ENCODE assay signal across 12 cellular contexts in the genomic region with DNA sequence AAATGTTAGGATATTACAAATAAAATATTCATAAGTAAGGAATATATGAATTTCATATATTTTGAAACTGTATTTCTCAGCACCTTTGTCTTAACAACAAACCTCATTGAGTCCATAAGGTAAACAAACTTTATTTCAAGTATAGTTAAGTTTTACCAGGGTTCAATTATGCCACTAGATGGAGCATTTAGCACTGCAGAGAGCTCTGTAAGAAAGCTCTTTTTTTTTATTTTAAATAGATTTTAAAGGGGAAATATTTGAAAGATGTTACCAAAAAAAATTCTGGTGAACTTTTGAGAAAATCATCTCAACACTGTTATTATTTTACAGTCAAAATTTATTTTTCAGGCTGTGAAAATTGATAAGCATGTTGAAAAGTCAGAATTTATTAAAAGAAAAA.
A peak's percentile ranks its signal among the peaks of the same experiment; 100 is the strongest.
DNase-seq lines count a peak whose midpoint lies in the region; TF ChIP-seq lines count a peak whose summit lies in the region.
"Had no signal": no experiment of that assay in that cellular context is flagged by ENCODE, and none has a peak within 500 bp of the region (broad histone marks: within the 10 kb centered on the region; RNA-seq: fewer than 3 reads in every experiment).

No MANE protein-coding gene starts in this region.

- H3K36me3 ChIP-seq in OCI-LY3 (replicated peaks; ENCODE audit: low read depth, low read length), result no peaks in the 10 kb centered on the region
- no peaks in the 10 kb centered on the region for H3K36me3 ChIP-seq in fibroblast of lung (ENCODE audit: control insufficient read depth, insufficient read depth, low read length)
- no peaks in the 10 kb centered on the region for H3K36me3 ChIP-seq in smooth muscle cell (ENCODE audit: low read depth)
- H3K36me3 ChIP-seq: BLaER1, pancreas had no signal

- no peak overlapping the region for H3K4me2 ChIP-seq in OCI-LY3 (ENCODE audit: low read length)
- no peak overlapping the region for H3K4me2 ChIP-seq in fibroblast of lung (ENCODE audit: extremely low read depth, insufficient read depth, low read length)
- H3K4me2 ChIP-seq in smooth muscle cell, result no peak overlapping the region
- H3K4me2 ChIP-seq: BLaER1 had no signal

- no peak overlapping the region for H2AFZ ChIP-seq in OCI-LY3 (ENCODE audit: low read depth, low read length)
- no peak overlapping the region for H2AFZ ChIP-seq in fibroblast of lung (ENCODE audit: low read length)
- H2AFZ ChIP-seq in smooth muscle cell (ENCODE audit: low read depth), result no peak overlapping the region

- H3K27ac ChIP-seq in OCI-LY3 (ENCODE audit: low read length) (no peak overlapping the region), fibroblast of lung (ENCODE audit: insufficient read depth, low read length) (no peak overlapping the region), smooth muscle cell (ENCODE audit: low read depth) (no peak overlapping the region)
- H3K27ac ChIP-seq: BLaER1, pancreas had no signal

- H3K4me1 ChIP-seq in OCI-LY3 (ENCODE audit: low read length), result no peaks in the 10 kb centered on the region
- H3K4me1 ChIP-seq in fibroblast of lung (ENCODE audit: control insufficient read depth, extremely low read depth, insufficient read depth, low read length), result no peaks in the 10 kb centered on the region
- peaks cover 5% of the 10 kb centered on the region for H3K4me1 ChIP-seq in smooth muscle cell (ENCODE audit: low read depth)
- H3K4me1 ChIP-seq: BLaER1, pancreas had no signal

- no peaks in the 10 kb centered on the region for H3K27me3 ChIP-seq in OCI-LY3 (ENCODE audit: low read depth, low read length)
- H3K27me3 ChIP-seq in fibroblast of lung (ENCODE audit: control insufficient read depth, insufficient read depth, low read length), result no peaks in the 10 kb centered on the region
- H3K27me3 ChIP-seq in smooth muscle cell (ENCODE audit: low read depth), result no peaks in the 10 kb centered on the region
- H3K27me3 ChIP-seq: BLaER1, pancreas had no signal

- DNase-seq in SIG-M5 treated with dmso at 0.1 percent for 504 hours (lab: John Stamatoyannopoulos, UW; ENCODE audit: unreplicated experiment), result peak; percentile 15
- DNase-seq in SIG-M5 (lab: John Stamatoyannopoulos, UW), result no peak
- DNase-seq in fibroblast of lung (ENCODE audit: low read depth in 2 of 2), result peak; percentile 14 to 80
- no peak for DNase-seq in smooth muscle cell (lab: John Stamatoyannopoulos, UW; ENCODE audit: unreplicated experiment)
- DNase-seq in SKM-1 treated with dmso at 0.1 percent for 144 hours (lab: John Stamatoyannopoulos, UW; ENCODE audit: unreplicated experiment), result no peak
- DNase-seq in anterior cingulate cortex (lab: John Stamatoyannopoulos, UW), result no peak
- DNase-seq in NCI-H2196 (lab: John Stamatoyannopoulos, UW; ENCODE audit: unreplicated experiment), result no peak
- DNase-seq: activated CD4-positive, alpha-beta T cell treated with anti-CD3 and anti-CD28 coated beads, Interleukin-2, amount 50 U/mL, for 48 hours; NCI-H2107; pancreas had no signal

- peak; percentile 64 for TF ChIP-seq CTCF in OCI-LY3 (IDR thresholded peaks at IDR 0.05; ENCODE audit: low read depth, low read length)
- peak in 1 of 2 donors; percentile 69 for TF ChIP-seq CTCF in fibroblast of lung (conservative IDR thresholded peaks at IDR 0.05 in 1 of 2, IDR thresholded peaks at IDR 0.05 in 1 of 2; ENCODE audit: low read depth in 1 of 2, low read length in 2 of 2)
- TF ChIP-seq CTCF in smooth muscle cell (IDR thresholded peaks at IDR 0.05; ENCODE audit: borderline replicate concordance, insufficient read depth, poor library complexity, severe bottlenecking), result peak; percentile 68

- no peaks in the 10 kb centered on the region for H3K9me3 ChIP-seq in OCI-LY3 (ENCODE audit: insufficient read depth, low read length)
- no peaks in the 10 kb centered on the region for H3K9me3 ChIP-seq in fibroblast of lung (ENCODE audit: control insufficient read depth, insufficient read depth, low read depth, low read length)
- no peaks in the 10 kb centered on the region for H3K9me3 ChIP-seq in smooth muscle cell (replicated peaks; ENCODE audit: low read depth)
- H3K9me3 ChIP-seq: BLaER1, pancreas had no signal

- H3K4me3 ChIP-seq in OCI-LY3 (ENCODE audit: low read length) (no peak overlapping the region), fibroblast of lung (replicated peaks in 1 of 4; ENCODE audit: control extremely low read depth in 1 of 4, insufficient read depth in 1 of 4, low read depth in 3 of 4, low read length in 4 of 4) (no peak overlapping the region), smooth muscle cell (no peak overlapping the region)
- H3K4me3 ChIP-seq: BLaER1, pancreas had no signal

- H4K20me1 ChIP-seq in OCI-LY3 (ENCODE audit: insufficient read depth, low read length), result no peaks in the 10 kb centered on the region
- H4K20me1 ChIP-seq in fibroblast of lung (ENCODE audit: control insufficient read depth, extremely low read depth, insufficient read depth, low read length), result no peaks in the 10 kb centered on the region
- H4K20me1 ChIP-seq in smooth muscle cell (ENCODE audit: low read depth), result no peaks in the 10 kb centered on the region
- H4K20me1 ChIP-seq: BLaER1 had no signal

- H3K9ac ChIP-seq in OCI-LY3 (ENCODE audit: low read length), result no peak overlapping the region
- H3K9ac ChIP-seq in fibroblast of lung (ENCODE audit: insufficient read depth, low read length), result no peak overlapping the region
- H3K9ac ChIP-seq in smooth muscle cell (ENCODE audit: low read depth), result no peak overlapping the region
- H3K9ac ChIP-seq: BLaER1 had no signal

- no peaks in the 10 kb centered on the region for H3K79me2 ChIP-seq in OCI-LY3 (ENCODE audit: low read length)
- H3K79me2 ChIP-seq in fibroblast of lung (ENCODE audit: control insufficient read depth, insufficient read depth, low read length), result no peaks in the 10 kb centered on the region
- H3K79me2 ChIP-seq in smooth muscle cell (ENCODE audit: low read depth), result no peaks in the 10 kb centered on the region

- no peaks in the 10 kb centered on the region for H3F3A ChIP-seq in smooth muscle cell (ENCODE audit: low read depth)

Comparison
In these comparisons a context has a peak if more than half of its experiments do, and no peak if none do; other contexts are left out.
1. DNase-seq: peak in SIG-M5 treated with dmso at 0.1 percent for 504 hours (single experiment) and fibroblast of lung (2 of 2); none in SIG-M5 (single experiment), smooth muscle cell (single experiment), SKM-1 treated with dmso at 0.1 percent for 144 hours (single experiment), anterior cingulate cortex (0 of 58) and NCI-H2196 (single experiment).